8 cellular contexts compared by ENCODE assay signal in the genomic region with DNA sequence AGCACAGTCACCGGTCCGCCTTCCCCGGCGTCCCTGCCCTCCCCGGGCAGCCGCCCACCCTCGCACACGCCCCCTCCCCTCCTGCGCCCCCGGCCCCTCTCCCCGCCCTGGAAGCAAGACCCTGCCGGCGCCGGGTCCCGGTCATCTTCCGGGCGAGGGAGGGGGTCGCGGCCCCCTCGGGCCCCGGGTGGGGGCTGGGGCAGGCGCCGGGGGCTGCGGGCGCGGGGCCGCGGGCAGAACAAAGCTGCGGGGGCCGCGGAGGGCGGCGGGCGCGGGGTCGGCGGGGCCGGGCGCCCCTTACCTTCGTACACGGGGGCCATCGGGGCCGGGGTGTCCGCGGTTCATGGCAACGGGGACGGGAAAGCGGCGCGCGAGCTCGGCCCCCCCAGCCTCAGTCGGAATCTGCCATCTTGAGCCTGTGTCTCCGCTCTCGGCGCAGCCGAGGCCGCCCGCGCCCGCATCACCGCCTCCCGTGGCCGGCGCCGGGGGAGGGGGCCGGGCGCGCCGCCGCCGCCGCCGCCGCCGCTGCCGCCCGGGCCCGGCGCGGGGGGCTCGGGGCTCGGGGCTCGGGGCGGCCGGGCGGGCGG. TPM values are rescaled to one million over a fixed set of nuclear protein-coding genes. Genes with fewer than 3 reads are reported as not detected.
DNase-seq lines count a peak whose midpoint lies in the region; ATAC-seq and TF ChIP-seq lines count a peak whose summit lies in the region.

No MANE protein-coding gene starts in this region.

- no peaks in the 10 kb centered on the region for H3K27me3 ChIP-seq in mammary epithelial cell (ENCODE audit: insufficient read depth, low read length)
- no peaks in the 10 kb centered on the region for H3K27me3 ChIP-seq in layer of hippocampus (ENCODE audit: control insufficient read depth, insufficient read depth, low read length)

- peaks cover 37% of the 10 kb centered on the region for H3K4me1 ChIP-seq in mammary epithelial cell (ENCODE audit: insufficient read depth, low read length)

- H3K36me3 ChIP-seq in mammary epithelial cell (ENCODE audit: insufficient read depth, low read length), result no peaks in the 10 kb centered on the region

- CTCF ChIA-PET in mammary epithelial cell (lab: Charles Lee; ENCODE audit: low non-redundant PET), result no interaction called here

- dilution Hi-C loops in mammary epithelial cell (cut with HindIII; ENCODE audit: low sequenced_read_pairs), result no loop called here

- peak overlapping the region; percentile 85 for H3K4me2 ChIP-seq in mammary epithelial cell (ENCODE audit: insufficient read depth, low read depth, low read length)

- H3K27ac Mint-ChIP-seq in T-helper 17 cell, result peak overlapping the region; percentile 99

- no TSS peak for BruUV-seq in mammary epithelial cell (replicated peaks; lab: Mats Ljungman, UMichigan)

- peak overlapping the region; percentile 99 for H3K4me3 Mint-ChIP-seq in T-helper 17 cell

- no peaks in the 10 kb centered on the region for H4K20me1 ChIP-seq in mammary epithelial cell (ENCODE audit: insufficient read depth, low read length)

- H3K79me2 ChIP-seq in mammary epithelial cell (ENCODE audit: insufficient read depth, low read length), result peaks cover 62% of the 10 kb centered on the region

- H2AFZ ChIP-seq in mammary epithelial cell (ENCODE audit: low read depth, low read length), result peak overlapping the region; percentile 59

- DNase-seq in DMS53 (lab: John Stamatoyannopoulos, UW) (peak; percentile 71), DMS53 treated with DMSO at 0.1 percent for 48 hours (lab: John Stamatoyannopoulos, UW; ENCODE audit: unreplicated experiment) (no peak), T-helper 17 cell (peak; percentile 32 to 50 (median 39)), mammary epithelial cell (no peak)
- DNase-seq in stimulated activated CD4-positive, alpha-beta T cell treated with anti-CD3 and anti-CD28 coated beads, TNF-alpha, amount 100 ng/mL, for 4 hours (ENCODE audit: low read depth in 3 of 3), result peak in 2 of 3 experiments; percentile 22 to 27

- in situ Hi-C loops in mammary epithelial cell (cut with MboI; ENCODE audit: low sequenced_read_pairs in 2 of 2), result loop anchor here in 1 of 2 donors (25.0 kb wide), 1 partner anchor 210 kb away; no protein-coding TSS in a partner anchor

- H3K36me3 Mint-ChIP-seq in T-helper 17 cell (ENCODE audit: low read depth), result peaks cover 6% of the 10 kb centered on the region

- H3K27me3 Mint-ChIP-seq in T-helper 17 cell, result peaks cover 21% of the 10 kb centered on the region

- peak overlapping the region; percentile 65 to 75 (median 67) for H3K4me3 ChIP-seq in mammary epithelial cell (replicated peaks in 1 of 3; ENCODE audit: insufficient read depth in 1 of 3, low read depth in 2 of 3, low read length in 3 of 3)

- WGBS in mammary epithelial cell (ENCODE audit: low coverage, missing lambda C conversion rate), result no CpG with 5 or more reads among the region's 88 CpGs

- intact Hi-C loops in mammary epithelial cell (cut with micrococcal nuclease), result loop anchor here (5.0 to 10.0 kb wide), 2 partner anchors 110 to 547 kb away; no protein-coding TSS in a partner anchor

- H3K9me3 ChIP-seq in T-helper 17 cell (ENCODE audit: control insufficient read depth, low read length, poor library complexity, severe bottlenecking), result no peaks in the 10 kb centered on the region
- H3K9me3 ChIP-seq in mammary epithelial cell (replicated peaks; ENCODE audit: insufficient read depth, low read length), result no peaks in the 10 kb centered on the region

- peak overlapping the region; percentile 78 for H3K27ac ChIP-seq in mammary epithelial cell (ENCODE audit: insufficient read depth, low read depth, low read length)
- H3K27ac ChIP-seq in layer of hippocampus (ENCODE audit: low read depth, low read length), result peak overlapping the region; percentile 91

- peaks cover 45% of the 10 kb centered on the region for H3K4me1 Mint-ChIP-seq in T-helper 17 cell

- no peak for TF ChIP-seq CTCF in mammary epithelial cell (conservative IDR thresholded peaks at IDR 0.05 in 1 of 2, IDR thresholded peaks at IDR 0.05 in 1 of 2; ENCODE audit: extremely low read depth in 1 of 2, insufficient read depth in 1 of 2, low read depth in 1 of 2, low read length in 2 of 2)

- ATAC-seq in HG03039 (IDR thresholded peaks at IDR 0.05; ENCODE audit: unreplicated experiment), result peak; percentile 20
- peak; percentile 53 for ATAC-seq in T-helper 17 cell
- no peak for ATAC-seq in HG03457 (IDR thresholded peaks at IDR 0.05; ENCODE audit: unreplicated experiment)

- H3K9ac ChIP-seq in mammary epithelial cell (ENCODE audit: insufficient read depth, low read length), result peak overlapping the region; percentile 96

RNA-seq across cellular contexts. Expression of a gene that starts 0.4 kb away (rescaled TPM):
- total RNA-seq in T-helper 17 cell (10 to 100 TPM; 36.9 to 42.9 TPM), mammary epithelial cell (10 to 100 TPM; 31.0 to 58.3 TPM)
- polyA plus RNA-seq in mammary epithelial cell, result 26.4 TPM
- polyA minus RNA-seq in mammary epithelial cell, result 68.5 TPM

RNA-seq across cellular contexts. Expression of a gene that starts 51.7 kb away (rescaled TPM):
- 10 to 100 TPM; 19.6 to 20.9 TPM for total RNA-seq in T-helper 17 cell
- 1 to 10 TPM in 1 of 2 donors, not detected in 1; 5.2 TPM for total RNA-seq in mammary epithelial cell
- 3.1 TPM for polyA plus RNA-seq in mammary epithelial cell
- 13.3 TPM for polyA minus RNA-seq in mammary epithelial cell

Comparison
In these comparisons a context has a peak if more than half of its experiments do, and no peak if none do; other contexts are left out.
1. DNase-seq: peak in DMS53 (single experiment), T-helper 17 cell (3 of 3) and stimulated activated CD4-positive, alpha-beta T cell treated with anti-CD3 and anti-CD28 coated beads, TNF-alpha, amount 100 ng/mL, for 4 hours (2 of 3); none in DMS53 treated with DMSO at 0.1 percent for 48 hours (single experiment) and mammary epithelial cell (single experiment).